ENCODE assay signal across 16 cellular contexts in the genomic region with DNA sequence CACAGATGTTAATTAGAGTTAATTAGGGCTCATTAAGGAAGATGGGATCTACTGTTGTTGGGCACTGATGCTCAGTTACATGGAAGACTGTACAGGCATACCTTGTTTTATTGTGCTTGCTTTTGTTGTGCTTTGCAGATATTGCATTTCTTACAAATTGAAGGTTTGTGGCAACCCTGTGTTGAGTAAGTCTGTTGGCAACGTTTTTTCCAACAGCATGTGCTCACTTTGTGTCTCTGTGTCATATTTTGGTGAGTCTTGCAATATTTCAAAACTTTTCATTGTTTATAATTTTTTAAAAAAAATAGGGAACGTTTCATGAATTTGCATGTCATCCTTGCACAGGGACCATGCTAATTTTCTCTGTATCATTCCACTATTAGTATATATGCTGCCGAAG.
"Had no signal": no experiment of that assay in that cellular context is flagged by ENCODE, and none has a peak within 500 bp of the region (broad histone marks: within the 10 kb centered on the region; RNA-seq: fewer than 3 reads in every experiment).

No MANE protein-coding gene starts in this region.

- H3K27me3 ChIP-seq: body of pancreas, transverse colon, vagina had no signal

- H3K4me3 ChIP-seq: body of pancreas, left ventricle myocardium inferior, transverse colon, vagina had no signal

- H3K27ac ChIP-seq: body of pancreas, left ventricle myocardium inferior, transverse colon, vagina had no signal

- H3K9me3 ChIP-seq: body of pancreas, transverse colon, vagina had no signal

- DNase-seq: activated CD4-positive, alpha-beta T cell treated with anti-CD3 and anti-CD28 coated beads, Interleukin-2, amount 10 ng/mL, durations not matched to agents 24 days and 14 days; activated CD4-positive, CD25-positive, alpha-beta regulatory T cell; activated CD8-positive, alpha-beta memory T cell treated with anti-CD3 and anti-CD28 coated beads, Interleukin-2, amount 50 U/mL, for 4 hours; activated CD8-positive, alpha-beta T cell treated with anti-CD3 and anti-CD28 coated beads, Interleukin-2, amount 10 ng/mL, durations not matched to agents 7 days and 5 days; activated gamma-delta T cell; activated T-cell treated with anti-CD3 and anti-CD28 coated beads, Interleukin-2, amount 50 U/mL, for 48 hours; amniotic stem cell; body of pancreas; caudate nucleus; hippocampal formation; left ventricle myocardium inferior; naive thymus-derived CD8-positive, alpha-beta T cell; stimulated activated CD4-positive, alpha-beta T cell treated with anti-CD3 and anti-CD28 coated beads, Interleukin-4, amount 100 ng/mL, for 1 hour; stimulated activated naive CD4-positive, alpha-beta T cell; transverse colon had no signal

- H3K4me1 ChIP-seq: body of pancreas, left ventricle myocardium inferior, vagina had no signal

- H3K36me3 ChIP-seq: left ventricle myocardium inferior, transverse colon, vagina had no signal
